ENCODE assay signal across 26 cellular contexts in the genomic region with DNA sequence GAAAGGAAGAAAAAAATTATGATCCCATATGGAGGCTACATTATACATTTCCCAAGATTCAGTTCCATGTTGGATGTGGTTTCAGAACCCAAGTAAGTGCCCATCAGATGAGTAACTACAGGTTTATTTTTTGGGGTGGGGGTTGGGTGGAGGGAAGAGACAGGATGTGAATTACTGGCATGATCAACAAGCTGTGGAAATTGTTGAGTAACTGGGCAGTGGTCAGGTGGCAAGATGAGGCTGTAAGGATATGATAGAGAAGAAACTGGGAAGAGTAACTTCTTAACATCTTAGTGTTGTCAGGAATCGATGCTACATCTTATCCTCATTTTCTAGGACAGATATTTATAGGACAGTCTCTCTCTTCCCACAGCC.
"Had no signal": no experiment of that assay in that cellular context is flagged by ENCODE, and none has a peak within 500 bp of the region (broad histone marks: within the 10 kb centered on the region; RNA-seq: fewer than 3 reads in every experiment).

No MANE protein-coding gene starts in this region.

- H3K36me3 ChIP-seq: adrenal gland, ascending aorta, brain microvascular endothelial cell, right lobe of liver, stomach, suprapubic skin, tibial nerve had no signal

- H3K9me3 Mint-ChIP-seq: activated T-helper 2 cell treated with anti-CD3 and anti-CD28 coated beads, Interferon-gamma antibody, Interleukin-2, Interleukin-4, amounts not matched to agents 10 μg/mL and 5 μg/mL and 100 μg/mL, durations not matched to agents 14 hours and 24 hours and 36 hours; effector memory CD8-positive, alpha-beta T cell; memory B cell; nephron progenitor cell; stimulated activated effector memory CD8-positive, alpha-beta T cell treated with anti-CD3 and anti-CD28 coated beads, Interleukin-12 subunit alpha, Interleukin-12 subunit beta, amount 100 ng/mL, for 72 hours had no signal

- H3K4me3 Mint-ChIP-seq: activated naive CD8-positive, alpha-beta T cell; effector memory CD8-positive, alpha-beta T cell; memory B cell; nephron progenitor cell; stimulated activated effector memory CD8-positive, alpha-beta T cell treated with anti-CD3 and anti-CD28 coated beads, Interleukin-12 subunit alpha, Interleukin-12 subunit beta, amount 100 ng/mL, for 72 hours had no signal

- H3K36me3 Mint-ChIP-seq: activated naive CD8-positive, alpha-beta T cell; memory B cell; stimulated activated effector memory CD8-positive, alpha-beta T cell treated with anti-CD3 and anti-CD28 coated beads, Interleukin-12 subunit alpha, Interleukin-12 subunit beta, amount 100 ng/mL, for 72 hours had no signal

- H3K27ac ChIP-seq: adrenal gland, ascending aorta, brain microvascular endothelial cell, dorsolateral prefrontal cortex, right lobe of liver, skin epidermis, stomach, suprapubic skin, tibial nerve had no signal

- DNase-seq: activated CD4-positive, alpha-beta T cell treated with anti-CD3 and anti-CD28 coated beads for 1 hour; activated naive CD4-positive, alpha-beta T cell; activated T-cell treated with anti-CD3 and anti-CD28 coated beads, Interleukin-2, amount 50 U/mL, for 1 hour; adrenal gland; brain microvascular endothelial cell; central memory CD4-positive, alpha-beta T cell; effector memory CD8-positive, alpha-beta T cell; foreskin melanocyte; hippocampal formation; left cardiac atrium; nephron progenitor cell; occipital lobe; right lobe of liver; stimulated activated CD4-positive, alpha-beta T cell treated with anti-CD3 and anti-CD28 coated beads, Interleukin-1b, Interleukin-23, amount 100 ng/mL, for 48 hours; stomach; T-helper 9 cell had no signal

- H3K27me3 ChIP-seq: adrenal gland, ascending aorta, brain microvascular endothelial cell, right lobe of liver, suprapubic skin, tibial nerve had no signal

- H3K4me1 ChIP-seq: adrenal gland, ascending aorta, right lobe of liver, suprapubic skin, tibial nerve had no signal

- H3K4me3 ChIP-seq: adrenal gland, ascending aorta, dorsolateral prefrontal cortex, right lobe of liver, skin epidermis, stomach, suprapubic skin, tibial nerve had no signal

- H3K27ac Mint-ChIP-seq: activated naive CD8-positive, alpha-beta T cell; activated T-helper 2 cell treated with anti-CD3 and anti-CD28 coated beads, Interferon-gamma antibody, Interleukin-2, Interleukin-4, amounts not matched to agents 10 μg/mL and 5 μg/mL and 100 μg/mL, durations not matched to agents 14 hours and 24 hours and 36 hours; effector memory CD8-positive, alpha-beta T cell; memory B cell; nephron progenitor cell; stimulated activated effector memory CD8-positive, alpha-beta T cell treated with anti-CD3 and anti-CD28 coated beads, Interleukin-12 subunit alpha, Interleukin-12 subunit beta, amount 100 ng/mL, for 72 hours had no signal

- ATAC-seq: effector memory CD8-positive, alpha-beta T cell; esophagus mucosa; left cardiac atrium; right lobe of liver; stimulated activated effector memory CD8-positive, alpha-beta T cell treated with anti-CD3 and anti-CD28 coated beads, Interleukin-12 subunit alpha, Interleukin-12 subunit beta, amount 100 ng/mL, for 72 hours had no signal

- H3K4me1 Mint-ChIP-seq: memory B cell; stimulated activated effector memory CD8-positive, alpha-beta T cell treated with anti-CD3 and anti-CD28 coated beads, Interleukin-12 subunit alpha, Interleukin-12 subunit beta, amount 100 ng/mL, for 72 hours had no signal

- H3K9me3 ChIP-seq: adrenal gland, ascending aorta, right lobe of liver, stomach, suprapubic skin, tibial nerve had no signal
